ENCODE assay signal across 8 cellular contexts in genomic region chr17:28334666-28335200, GRCh38. TPM values are rescaled to one million over a fixed set of nuclear protein-coding genes. Genes with fewer than 3 reads are reported as not detected.
DNase-seq lines count a peak whose midpoint lies in the region; TF ChIP-seq lines count a peak whose summit lies in the region.

No MANE protein-coding gene starts in this region.

- no peaks in the 10 kb centered on the region for H3K9me3 ChIP-seq in HUES6 (ENCODE audit: control insufficient read depth, insufficient read depth, low read depth, low read length)
- no peaks in the 10 kb centered on the region for H3K9me3 ChIP-seq in muscle layer of duodenum (ENCODE audit: control insufficient read depth in 1 of 2, low read length in 2 of 2)

- DNase-seq in AG09309 (ENCODE audit: low read depth) (peak; percentile 21), caudate nucleus (lab: John Stamatoyannopoulos, UW) (no peak), DMS79 treated with DMSO at 0.1 percent for 48 hours (lab: John Stamatoyannopoulos, UW) (no peak), H4 (ENCODE audit: low spot score) (no peak), middle frontal gyrus (ENCODE audit: extremely low spot score, low spot score) (no peak)
- DNase-seq in activated CD4-positive, alpha-beta T cell treated with anti-CD3 and anti-CD28 coated beads for 48 hours, result no peak

- H3K27me3 ChIP-seq in HUES6 (ENCODE audit: control insufficient read depth, insufficient read depth, low read length), result no peaks in the 10 kb centered on the region
- H3K27me3 ChIP-seq in muscle layer of duodenum (ENCODE audit: low read depth, low read length), result no peaks in the 10 kb centered on the region

- H3K36me3 ChIP-seq in HUES6 (ENCODE audit: control insufficient read depth, insufficient read depth, low read length) (peaks cover 25% of the 10 kb centered on the region), muscle layer of duodenum (ENCODE audit: control insufficient read depth in 1 of 2, insufficient read depth in 2 of 2, low read length in 2 of 2) (peaks cover 9 to 26% of the 10 kb centered on the region in 2 donors)

- H3K4me1 ChIP-seq in HUES6 (ENCODE audit: control insufficient read depth, insufficient read depth, low read length) (peaks cover 13% of the 10 kb centered on the region), muscle layer of duodenum (ENCODE audit: control insufficient read depth in 1 of 2, insufficient read depth in 2 of 2, low read length in 2 of 2) (peaks cover 18 to 43% of the 10 kb centered on the region in 2 donors)

- peak overlapping the region; percentile 50 for H3K4me3 ChIP-seq in AG09309 (ENCODE audit: control insufficient read depth, low read depth, low read length)
- H3K4me3 ChIP-seq in HUES6 (ENCODE audit: low read depth, low read length), result peak overlapping the region; percentile 93
- H3K4me3 ChIP-seq in muscle layer of duodenum (ENCODE audit: low read depth in 1 of 2, low read length in 2 of 2), result peak overlapping the region; percentile 74 to 89

- no peak for TF ChIP-seq CTCF in AG09309 (IDR thresholded peaks at IDR 0.05; ENCODE audit: control insufficient read depth, insufficient read depth, low read depth, low read length, missing control alignments)

- peak overlapping the region; percentile 67 for H3K9ac ChIP-seq in HUES6 (ENCODE audit: low read length)

- no peak overlapping the region for H3K27ac ChIP-seq in HUES6 (ENCODE audit: low read depth, low read length)
- H3K27ac ChIP-seq in caudate nucleus (ENCODE audit: low read depth, low read length), result peak overlapping the region; percentile 61
- peak overlapping the region; percentile 77 for H3K27ac ChIP-seq in muscle layer of duodenum (ENCODE audit: low read length)

RNA-seq across cellular contexts. Expression of gene IFT20, which starts 0.5 kb away (rescaled TPM):
- 31.1 and 34.5 TPM in 2 replicates for total RNA-seq in H4 (2014; rRNA removed; shearing (Covaris generic))

RNA-seq across cellular contexts. Expression of gene TNFAIP1, which starts 0.8 kb away (rescaled TPM):
- total RNA-seq in H4 (2014; rRNA removed; shearing (Covaris generic)), result 25.1 and 26.3 TPM in 2 replicates

RNA-seq across cellular contexts. Expression of gene TMEM97, which starts 15.7 kb away (rescaled TPM):
- total RNA-seq in H4 (2014; rRNA removed; shearing (Covaris generic)), result 44.6 and 54.0 TPM in 2 replicates

RNA-seq across cellular contexts. Expression of gene POLDIP2, which starts 22.6 kb away (rescaled TPM):
- total RNA-seq in H4 (2014; rRNA removed; shearing (Covaris generic)), result 108 and 110 TPM in 2 replicates

RNA-seq across cellular contexts. Expression of gene SEBOX, which starts 30.3 kb away (rescaled TPM):
- total RNA-seq in H4 (2014; rRNA removed; shearing (Covaris generic)), result not detected in 2 replicates
